Comparison of ENCODE assay signal across 8 cellular contexts in the genomic region with DNA sequence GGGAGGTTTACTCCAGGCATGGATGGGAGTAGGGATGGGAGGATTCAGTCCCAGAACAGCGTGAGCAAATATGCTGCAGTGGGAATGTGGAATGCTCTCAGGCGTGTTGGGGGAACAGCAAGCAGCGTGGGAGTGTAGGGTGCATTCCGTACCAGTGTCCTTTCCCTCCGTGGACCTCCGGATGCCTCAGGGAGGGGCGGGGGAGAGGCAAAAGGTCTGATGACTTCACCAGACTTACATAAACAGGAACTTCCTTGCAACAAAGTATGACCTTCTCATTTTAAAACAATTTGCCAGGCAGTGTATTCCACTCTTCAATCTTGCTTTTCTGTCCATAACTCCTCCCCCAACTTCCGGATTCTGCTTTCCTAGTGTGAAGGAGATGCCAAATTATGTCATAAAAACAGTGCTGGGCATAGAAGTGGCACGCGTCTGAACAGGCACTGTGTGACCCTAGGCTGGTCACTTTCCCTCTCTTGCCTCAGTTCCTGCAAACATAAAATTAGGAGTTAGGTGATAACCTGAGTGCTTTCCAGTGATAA. TPM values are rescaled to one million over a fixed set of nuclear protein-coding genes. Genes with fewer than 3 reads are reported as not detected.
DNase-seq lines count a peak whose midpoint lies in the region; ATAC-seq, FAIRE-seq and TF ChIP-seq lines count a peak whose summit lies in the region.

No MANE protein-coding gene starts in this region.

- dilution Hi-C loops in keratinocyte (cut with MboI; ENCODE audit: extremely low pct_ligation_motif_present, low sequenced_read_pairs) = no loop called here

- H3K9ac ChIP-seq in Karpas-422 (ENCODE audit: low read length) (no peak overlapping the region), keratinocyte (ENCODE audit: control insufficient read depth, extremely low read depth, insufficient read depth, low read length) (no peak overlapping the region), subcutaneous abdominal adipose tissue (ENCODE audit: low read length in 5 of 5) (peak overlapping the region in 1 of 5 donors; percentile 42)

- peak; percentile 86 for FAIRE-seq in keratinocyte (lab: Jason Lieb, UNC)

- 42 to 54% methylated on average over 10 of the region's 10 CpGs for WGBS in body of pancreas, 2 donors

- H3K4me1 ChIP-seq in Karpas-422 (ENCODE audit: low read length) (peaks cover 12% of the 10 kb centered on the region), body of pancreas (peaks cover 26% of the 10 kb centered on the region), keratinocyte (ENCODE audit: control insufficient read depth, extremely low read depth, insufficient read depth, low read length) (peaks cover 65% of the 10 kb centered on the region), subcutaneous abdominal adipose tissue (ENCODE audit: control insufficient read depth in 5 of 5, insufficient read depth in 5 of 5, low read length in 5 of 5) (peaks cover 8 to 56% (median 21%) of the 10 kb centered on the region in 5 donors)

- H3K36me3 ChIP-seq in Karpas-422 (ENCODE audit: insufficient read depth, low read length) (no peaks in the 10 kb centered on the region), body of pancreas (replicated peaks in 1 of 2; ENCODE audit: insufficient read depth in 1 of 2, low read depth in 2 of 2) (no peaks in the 10 kb centered on the region), keratinocyte (ENCODE audit: control insufficient read depth in 2 of 2, extremely low read depth in 1 of 2, insufficient read depth in 2 of 2, low read length in 2 of 2) (no peaks in the 10 kb centered on the region), subcutaneous abdominal adipose tissue (ENCODE audit: control insufficient read depth in 5 of 5, insufficient read depth in 5 of 5, low read length in 5 of 5) (no peaks in the 10 kb centered on the region)

- H3K4me3 ChIP-seq in Karpas-422 (ENCODE audit: low read length) (no peak overlapping the region), body of pancreas (no peak overlapping the region), keratinocyte (ENCODE audit: control insufficient read depth in 2 of 3, extremely low read depth in 1 of 3, insufficient read depth in 2 of 3, low read depth in 1 of 3, low read length in 3 of 3) (peak overlapping the region in 1 of 3 experiments; percentile 26), subcutaneous abdominal adipose tissue (ENCODE audit: low read depth in 1 of 5, low read length in 5 of 5) (peak overlapping the region in 4 of 5 donors; percentile 2 to 25 (median 10))

- no peak for TF ChIP-seq POLR2A in body of pancreas (IDR thresholded peaks at IDR 0.05)

- no peak for DNase-seq in Karpas-422
- DNase-seq in body of pancreas = peak; percentile 35 to 58 (median 48)
- no peak for DNase-seq in keratinocyte (ENCODE audit: low read depth, low spot score)
- DNase-seq in NCI-H446 treated with DMSO at 0.1 percent for 48 hours (lab: John Stamatoyannopoulos, UW) = no peak
- no peak for DNase-seq in NCI-H1048 (lab: John Stamatoyannopoulos, UW)
- DNase-seq in NCI-H2196 treated with DMSO at 0.1 percent for 48 hours (lab: John Stamatoyannopoulos, UW; ENCODE audit: unreplicated experiment) = no peak
- DNase-seq in activated gamma-delta T cell treated with Interleukin-2 at 50 U/mL for 16 hours = no peak

- H3K79me2 ChIP-seq in Karpas-422 (ENCODE audit: low read length) (no peaks in the 10 kb centered on the region), keratinocyte (ENCODE audit: control insufficient read depth, insufficient read depth, low read length) (no peaks in the 10 kb centered on the region)

- intact Hi-C loops in body of pancreas (cut with DNase I) = no loop called here

- no peaks in the 10 kb centered on the region for H3K9me1 ChIP-seq in keratinocyte (ENCODE audit: control insufficient read depth, extremely low read depth, insufficient read depth, low read length)

- H3K4me2 ChIP-seq in Karpas-422 (ENCODE audit: low read depth, low read length, poor library complexity, severe bottlenecking) = no peak overlapping the region
- peak overlapping the region; percentile 80 for H3K4me2 ChIP-seq in keratinocyte (ENCODE audit: control insufficient read depth, extremely low read depth, insufficient read depth, low read depth, low read length)

- H3K9me2 ChIP-seq in Karpas-422 (replicated peaks; ENCODE audit: insufficient read depth, low read length) = no peaks in the 10 kb centered on the region

- H2AFZ ChIP-seq in Karpas-422 (ENCODE audit: low read length) (peak overlapping the region; percentile 48; the same call in 1 of the 2 replicates), keratinocyte (ENCODE audit: control insufficient read depth, low read length) (peak overlapping the region; percentile 51)

- TF ChIP-seq CTCF in body of pancreas (IDR thresholded peaks at IDR 0.05) = no peak
- no peak for TF ChIP-seq CTCF in keratinocyte (optimal IDR thresholded peaks at IDR 0.05 in 1 of 3, IDR thresholded peaks at IDR 0.05 in 1 of 3, conservative IDR thresholded peaks at IDR 0.05 in 1 of 3; ENCODE audit: extremely low read depth in 1 of 3, insufficient read depth in 2 of 3, low read length in 3 of 3)

- H3K27me3 ChIP-seq in Karpas-422 (ENCODE audit: low read length) (no peaks in the 10 kb centered on the region), body of pancreas (no peaks in the 10 kb centered on the region), keratinocyte (ENCODE audit: control insufficient read depth, extremely low read depth, insufficient read depth, low read length) (no peaks in the 10 kb centered on the region), subcutaneous abdominal adipose tissue (ENCODE audit: control insufficient read depth in 5 of 5, insufficient read depth in 4 of 5, low read length in 5 of 5) (peaks cover 0 to 3% (median 0%) of the 10 kb centered on the region in 5 donors)

- no peaks in the 10 kb centered on the region for H3K9me3 ChIP-seq in Karpas-422 (ENCODE audit: low read length)
- no peaks in the 10 kb centered on the region for H3K9me3 ChIP-seq in body of pancreas
- H3K9me3 ChIP-seq in keratinocyte (ENCODE audit: control insufficient read depth, low read depth, low read length) = no peaks in the 10 kb centered on the region
- H3K9me3 ChIP-seq in subcutaneous abdominal adipose tissue (ENCODE audit: control insufficient read depth in 5 of 5, low read length in 5 of 5) = no peaks in the 10 kb centered on the region

- H4K20me1 ChIP-seq in Karpas-422 (ENCODE audit: insufficient read depth, low read depth, low read length) = no peaks in the 10 kb centered on the region
- H4K20me1 ChIP-seq in keratinocyte (ENCODE audit: control insufficient read depth, extremely low read depth, insufficient read depth, low read length) = no peaks in the 10 kb centered on the region

- H3K27ac ChIP-seq in Karpas-422 (ENCODE audit: low read length) = no peak overlapping the region
- H3K27ac ChIP-seq in body of pancreas = peak overlapping the region; percentile 15 to 61 (median 35)
- peak overlapping the region; percentile 53 for H3K27ac ChIP-seq in keratinocyte (ENCODE audit: control insufficient read depth, insufficient read depth, low read length)
- H3K27ac ChIP-seq in subcutaneous abdominal adipose tissue (ENCODE audit: low read depth, low read length) = peak overlapping the region; percentile 59

- ATAC-seq in body of pancreas = peak; percentile 69

RNA-seq across cellular contexts. Expression of gene RPL37A, which starts 36.9 kb away (rescaled TPM):
- total RNA-seq in Karpas-422 (2014; rRNA removed; shearing (Covaris generic); ENCODE audit: low replicate concordance) = 5,590 and 7,287 TPM in 2 replicates
- 1,000 to 10,000 TPM in 1 of 2 donors, 100 to 1,000 TPM in 1; 452 to 1,069 TPM for total RNA-seq in body of pancreas
- 1,858 to 4,257 TPM (median 3,899 TPM) in 3 replicates for polyA plus RNA-seq in keratinocyte
- 4,600 TPM for polyA plus RNA-seq in keratinocyte (2011; ENCODE audit: low read depth)
- 2,058 and 2,504 TPM in 2 replicates for polyA plus RNA-seq in keratinocyte (2011; cell fraction: cytosol; rRNA removed)
- 771 and 780 TPM in 2 replicates for polyA plus RNA-seq in keratinocyte (2011; cell fraction: nucleus; rRNA removed)
- polyA plus RNA-seq in keratinocyte (2012; ENCODE audit: low replicate concordance) = 4,782 and 6,727 TPM in 2 replicates
- polyA minus RNA-seq in keratinocyte = 404 to 934 TPM (median 861 TPM) in 3 replicates
- 1,907 TPM for polyA minus RNA-seq in keratinocyte (2011; cell fraction: cytosol; rRNA and poly(A)+ RNA removed)
- polyA minus RNA-seq in keratinocyte (2011; cell fraction: nucleus; rRNA and poly(A)+ RNA removed) = 202 and 323 TPM in 2 replicates

Comparison
In these comparisons a context has a peak if more than half of its experiments do, and no peak if none do; other contexts are left out.
1. DNase-seq: peak in body of pancreas (4 of 4); none in Karpas-422 (single experiment), keratinocyte (single experiment), NCI-H446 treated with DMSO at 0.1 percent for 48 hours (single experiment), NCI-H1048 (single experiment), NCI-H2196 treated with DMSO at 0.1 percent for 48 hours (single experiment) and activated gamma-delta T cell treated with Interleukin-2 at 50 U/mL for 16 hours (single experiment).
2. H3K4me3 ChIP-seq: peak in subcutaneous abdominal adipose tissue (4 of 5); none in Karpas-422 (single experiment) and body of pancreas (0 of 2).